Comparison of ENCODE assay signal across 1 cellular context in genomic region chr19:10106100-10106936, GRCh38.
TF ChIP-seq lines count a peak whose summit lies in the region.

PPAN (plus strand) TSS chr19:10106362; CDS start chr19:10106395, 33 bp downstream.

TF ChIP-seq in HEK293, 187 proteins besides CTCF, POLR2A, EP300 and RAD21 (continued from another document and continues in another):
- TF ChIP-seq, protein P1, sequence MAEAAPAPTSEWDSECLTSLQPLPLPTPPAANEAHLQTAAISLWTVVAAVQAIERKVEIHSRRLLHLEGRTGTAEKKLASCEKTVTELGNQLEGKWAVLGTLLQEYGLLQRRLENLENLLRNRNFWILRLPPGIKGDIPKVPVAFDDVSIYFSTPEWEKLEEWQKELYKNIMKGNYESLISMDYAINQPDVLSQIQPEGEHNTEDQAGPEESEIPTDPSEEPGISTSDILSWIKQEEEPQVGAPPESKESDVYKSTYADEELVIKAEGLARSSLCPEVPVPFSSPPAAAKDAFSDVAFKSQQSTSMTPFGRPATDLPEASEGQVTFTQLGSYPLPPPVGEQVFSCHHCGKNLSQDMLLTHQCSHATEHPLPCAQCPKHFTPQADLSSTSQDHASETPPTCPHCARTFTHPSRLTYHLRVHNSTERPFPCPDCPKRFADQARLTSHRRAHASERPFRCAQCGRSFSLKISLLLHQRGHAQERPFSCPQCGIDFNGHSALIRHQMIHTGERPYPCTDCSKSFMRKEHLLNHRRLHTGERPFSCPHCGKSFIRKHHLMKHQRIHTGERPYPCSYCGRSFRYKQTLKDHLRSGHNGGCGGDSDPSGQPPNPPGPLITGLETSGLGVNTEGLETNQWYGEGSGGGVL (tag by site-specific recombination; IDR thresholded peaks at IDR 0.05), result no peak
- no peak for TF ChIP-seq ZNF624 (tag by site-specific recombination; IDR thresholded peaks at IDR 0.05)
- TF ChIP-seq ZNF146 (tag by site-specific recombination; IDR thresholded peaks at IDR 0.05), result no peak
- TF ChIP-seq, protein P2, sequence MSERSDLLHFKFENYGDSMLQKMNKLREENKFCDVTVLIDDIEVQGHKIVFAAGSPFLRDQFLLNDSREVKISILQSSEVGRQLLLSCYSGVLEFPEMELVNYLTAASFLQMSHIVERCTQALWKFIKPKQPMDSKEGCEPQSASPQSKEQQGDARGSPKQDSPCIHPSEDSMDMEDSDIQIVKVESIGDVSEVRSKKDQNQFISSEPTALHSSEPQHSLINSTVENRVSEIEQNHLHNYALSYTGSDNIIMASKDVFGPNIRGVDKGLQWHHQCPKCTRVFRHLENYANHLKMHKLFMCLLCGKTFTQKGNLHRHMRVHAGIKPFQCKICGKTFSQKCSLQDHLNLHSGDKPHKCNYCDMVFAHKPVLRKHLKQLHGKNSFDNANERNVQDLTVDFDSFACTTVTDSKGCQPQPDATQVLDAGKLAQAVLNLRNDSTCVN (tag by site-specific recombination; optimal IDR thresholded peaks at IDR 0.05), result peak; percentile 98
- TF ChIP-seq ZNF350 (tag by site-specific recombination; IDR thresholded peaks at IDR 0.05), result no peak
- no peak for TF ChIP-seq ZNF837 (tag by site-specific recombination; IDR thresholded peaks at IDR 0.05)
- no peak for TF ChIP-seq FEZF1 (tag by site-specific recombination; IDR thresholded peaks at IDR 0.05)
- TF ChIP-seq, protein P3, sequence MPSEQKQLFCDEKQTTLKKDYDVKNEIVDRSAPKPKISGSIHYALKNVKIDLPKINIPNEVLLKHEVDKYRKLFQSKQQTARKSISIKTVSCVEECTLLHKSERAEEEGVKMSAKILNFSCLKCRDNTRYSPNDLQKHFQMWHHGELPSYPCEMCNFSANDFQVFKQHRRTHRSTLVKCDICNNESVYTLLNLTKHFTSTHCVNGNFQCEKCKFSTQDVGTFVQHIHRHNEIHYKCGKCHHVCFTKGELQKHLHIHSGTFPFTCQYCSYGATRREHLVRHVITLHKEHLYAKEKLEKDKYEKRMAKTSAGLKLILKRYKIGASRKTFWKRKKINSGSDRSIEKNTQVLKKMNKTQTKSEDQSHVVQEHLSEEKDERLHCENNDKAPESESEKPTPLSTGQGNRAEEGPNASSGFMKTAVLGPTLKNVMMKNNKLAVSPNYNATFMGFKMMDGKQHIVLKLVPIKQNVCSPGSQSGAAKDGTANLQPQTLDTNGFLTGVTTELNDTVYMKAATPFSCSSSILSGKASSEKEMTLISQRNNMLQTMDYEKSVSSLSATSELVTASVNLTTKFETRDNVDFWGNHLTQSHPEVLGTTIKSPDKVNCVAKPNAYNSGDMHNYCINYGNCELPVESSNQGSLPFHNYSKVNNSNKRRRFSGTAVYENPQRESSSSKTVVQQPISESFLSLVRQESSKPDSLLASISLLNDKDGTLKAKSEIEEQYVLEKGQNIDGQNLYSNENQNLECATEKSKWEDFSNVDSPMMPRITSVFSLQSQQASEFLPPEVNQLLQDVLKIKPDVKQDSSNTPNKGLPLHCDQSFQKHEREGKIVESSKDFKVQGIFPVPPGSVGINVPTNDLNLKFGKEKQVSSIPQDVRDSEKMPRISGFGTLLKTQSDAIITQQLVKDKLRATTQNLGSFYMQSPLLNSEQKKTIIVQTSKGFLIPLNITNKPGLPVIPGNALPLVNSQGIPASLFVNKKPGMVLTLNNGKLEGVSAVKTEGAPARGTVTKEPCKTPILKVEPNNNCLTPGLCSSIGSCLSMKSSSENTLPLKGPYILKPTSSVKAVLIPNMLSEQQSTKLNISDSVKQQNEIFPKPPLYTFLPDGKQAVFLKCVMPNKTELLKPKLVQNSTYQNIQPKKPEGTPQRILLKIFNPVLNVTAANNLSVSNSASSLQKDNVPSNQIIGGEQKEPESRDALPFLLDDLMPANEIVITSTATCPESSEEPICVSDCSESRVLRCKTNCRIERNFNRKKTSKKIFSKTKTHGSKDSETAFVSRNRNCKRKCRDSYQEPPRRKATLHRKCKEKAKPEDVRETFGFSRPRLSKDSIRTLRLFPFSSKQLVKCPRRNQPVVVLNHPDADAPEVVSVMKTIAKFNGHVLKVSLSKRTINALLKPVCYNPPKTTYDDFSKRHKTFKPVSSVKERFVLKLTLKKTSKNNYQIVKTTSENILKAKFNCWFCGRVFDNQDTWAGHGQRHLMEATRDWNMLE (tag by site-specific recombination; conservative IDR thresholded peaks at IDR 0.05; ENCODE audit: low read depth), result peak; percentile 67
- TF ChIP-seq ZNF548 (tag by site-specific recombination; IDR thresholded peaks at IDR 0.05), result no peak
- no peak; the same call in 1 of the 2 replicates for TF ChIP-seq KLF8 (tag by site-specific recombination; IDR thresholded peaks at IDR 0.05)
- peak; percentile 25; the same call in 1 of the 2 replicates for TF ChIP-seq PBX3 (CRISPR knock-in tag; IDR thresholded peaks at IDR 0.05)
- peak; percentile 76 for TF ChIP-seq ZNF600 (tag by site-specific recombination; IDR thresholded peaks at IDR 0.05)
- TF ChIP-seq ZNF558 (tag by site-specific recombination; IDR thresholded peaks at IDR 0.05), result no peak
- TF ChIP-seq ZNF292 (tag by site-specific recombination; IDR thresholded peaks at IDR 0.05; ENCODE audit: borderline replicate concordance, low read depth), result no peak
- TF ChIP-seq, protein P4, sequence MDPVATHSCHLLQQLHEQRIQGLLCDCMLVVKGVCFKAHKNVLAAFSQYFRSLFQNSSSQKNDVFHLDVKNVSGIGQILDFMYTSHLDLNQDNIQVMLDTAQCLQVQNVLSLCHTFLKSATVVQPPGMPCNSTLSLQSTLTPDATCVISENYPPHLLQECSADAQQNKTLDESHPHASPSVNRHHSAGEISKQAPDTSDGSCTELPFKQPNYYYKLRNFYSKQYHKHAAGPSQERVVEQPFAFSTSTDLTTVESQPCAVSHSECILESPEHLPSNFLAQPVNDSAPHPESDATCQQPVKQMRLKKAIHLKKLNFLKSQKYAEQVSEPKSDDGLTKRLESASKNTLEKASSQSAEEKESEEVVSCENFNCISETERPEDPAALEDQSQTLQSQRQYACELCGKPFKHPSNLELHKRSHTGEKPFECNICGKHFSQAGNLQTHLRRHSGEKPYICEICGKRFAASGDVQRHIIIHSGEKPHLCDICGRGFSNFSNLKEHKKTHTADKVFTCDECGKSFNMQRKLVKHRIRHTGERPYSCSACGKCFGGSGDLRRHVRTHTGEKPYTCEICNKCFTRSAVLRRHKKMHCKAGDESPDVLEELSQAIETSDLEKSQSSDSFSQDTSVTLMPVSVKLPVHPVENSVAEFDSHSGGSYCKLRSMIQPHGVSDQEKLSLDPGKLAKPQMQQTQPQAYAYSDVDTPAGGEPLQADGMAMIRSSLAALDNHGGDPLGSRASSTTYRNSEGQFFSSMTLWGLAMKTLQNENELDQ (tag by site-specific recombination; IDR thresholded peaks at IDR 0.05; ENCODE audit: low read depth), result no peak
- TF ChIP-seq, protein P5, sequence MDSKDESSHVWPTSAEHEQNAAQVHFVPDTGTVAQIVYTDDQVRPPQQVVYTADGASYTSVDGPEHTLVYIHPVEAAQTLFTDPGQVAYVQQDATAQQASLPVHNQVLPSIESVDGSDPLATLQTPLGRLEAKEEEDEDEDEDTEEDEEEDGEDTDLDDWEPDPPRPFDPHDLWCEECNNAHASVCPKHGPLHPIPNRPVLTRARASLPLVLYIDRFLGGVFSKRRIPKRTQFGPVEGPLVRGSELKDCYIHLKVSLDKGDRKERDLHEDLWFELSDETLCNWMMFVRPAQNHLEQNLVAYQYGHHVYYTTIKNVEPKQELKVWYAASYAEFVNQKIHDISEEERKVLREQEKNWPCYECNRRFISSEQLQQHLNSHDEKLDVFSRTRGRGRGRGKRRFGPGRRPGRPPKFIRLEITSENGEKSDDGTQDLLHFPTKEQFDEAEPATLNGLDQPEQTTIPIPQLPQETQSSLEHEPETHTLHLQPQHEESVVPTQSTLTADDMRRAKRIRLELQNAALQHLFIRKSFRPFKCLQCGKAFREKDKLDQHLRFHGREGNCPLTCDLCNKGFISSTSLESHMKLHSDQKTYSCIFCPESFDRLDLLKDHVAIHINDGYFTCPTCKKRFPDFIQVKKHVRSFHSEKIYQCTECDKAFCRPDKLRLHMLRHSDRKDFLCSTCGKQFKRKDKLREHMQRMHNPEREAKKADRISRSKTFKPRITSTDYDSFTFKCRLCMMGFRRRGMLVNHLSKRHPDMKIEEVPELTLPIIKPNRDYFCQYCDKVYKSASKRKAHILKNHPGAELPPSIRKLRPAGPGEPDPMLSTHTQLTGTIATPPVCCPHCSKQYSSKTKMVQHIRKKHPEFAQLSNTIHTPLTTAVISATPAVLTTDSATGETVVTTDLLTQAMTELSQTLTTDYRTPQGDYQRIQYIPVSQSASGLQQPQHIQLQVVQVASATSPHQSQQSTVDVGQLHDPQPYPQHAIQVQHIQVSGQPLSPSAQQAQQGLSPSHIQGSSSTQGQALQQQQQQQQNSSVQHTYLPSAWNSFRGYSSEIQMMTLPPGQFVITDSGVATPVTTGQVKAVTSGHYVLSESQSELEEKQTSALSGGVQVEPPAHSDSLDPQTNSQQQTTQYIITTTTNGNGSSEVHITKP (tag by site-specific recombination; IDR thresholded peaks at IDR 0.05), result no peak
- TF ChIP-seq ZNF623 (tag by site-specific recombination; IDR thresholded peaks at IDR 0.05), result no peak
- no peak for TF ChIP-seq SETDB1 (IDR thresholded peaks at IDR 0.05; ENCODE audit: insufficient read length, low read length)
- no peak; the same call in 1 of the 2 replicates for TF ChIP-seq ZNF10 (tag by site-specific recombination; IDR thresholded peaks at IDR 0.05)
- no peak for TF ChIP-seq ZNF175 (tag by site-specific recombination; IDR thresholded peaks at IDR 0.05)
- no peak for TF ChIP-seq HIC1 (tag by site-specific recombination; IDR thresholded peaks at IDR 0.05)
- TF ChIP-seq ZNF544 (tag by site-specific recombination; IDR thresholded peaks at IDR 0.05), result no peak
- TF ChIP-seq ZNF521 (tag by site-specific recombination; IDR thresholded peaks at IDR 0.05), result no peak
- TF ChIP-seq, protein P6, sequence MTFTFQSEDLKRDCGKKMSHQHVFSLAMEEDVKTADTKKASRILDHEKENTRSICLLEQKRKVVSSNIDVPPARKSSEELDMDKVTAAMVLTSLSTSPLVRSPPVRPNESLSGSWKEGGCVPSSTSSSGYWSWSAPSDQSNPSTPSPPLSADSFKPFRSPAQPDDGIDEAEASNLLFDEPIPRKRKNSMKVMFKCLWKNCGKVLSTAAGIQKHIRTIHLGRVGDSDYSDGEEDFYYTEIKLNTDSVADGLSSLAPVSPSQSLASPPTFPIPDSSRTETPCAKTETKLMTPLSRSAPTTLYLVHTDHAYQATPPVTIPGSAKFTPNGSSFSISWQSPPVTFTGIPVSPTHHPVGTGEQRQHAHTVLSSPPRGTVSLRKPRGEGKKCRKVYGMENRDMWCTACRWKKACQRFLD (tag by site-specific recombination; IDR thresholded peaks at IDR 0.05), result no peak
- TF ChIP-seq, protein P7, sequence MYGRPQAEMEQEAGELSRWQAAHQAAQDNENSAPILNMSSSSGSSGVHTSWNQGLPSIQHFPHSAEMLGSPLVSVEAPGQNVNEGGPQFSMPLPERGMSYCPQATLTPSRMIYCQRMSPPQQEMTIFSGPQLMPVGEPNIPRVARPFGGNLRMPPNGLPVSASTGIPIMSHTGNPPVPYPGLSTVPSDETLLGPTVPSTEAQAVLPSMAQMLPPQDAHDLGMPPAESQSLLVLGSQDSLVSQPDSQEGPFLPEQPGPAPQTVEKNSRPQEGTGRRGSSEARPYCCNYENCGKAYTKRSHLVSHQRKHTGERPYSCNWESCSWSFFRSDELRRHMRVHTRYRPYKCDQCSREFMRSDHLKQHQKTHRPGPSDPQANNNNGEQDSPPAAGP (tag by site-specific recombination; IDR thresholded peaks at IDR 0.05), result peak; percentile 44; the same call in 1 of the 2 replicates
- TF ChIP-seq ZNF335 (tag by site-specific recombination; conservative IDR thresholded peaks at IDR 0.05), result peak; percentile 88
- TF ChIP-seq ZNF555 (tag by site-specific recombination; conservative IDR thresholded peaks at IDR 0.05), result no peak
- no peak for TF ChIP-seq ZNF112 (tag by site-specific recombination; IDR thresholded peaks at IDR 0.05)
- no peak for TF ChIP-seq TSHZ1 (tag by site-specific recombination; IDR thresholded peaks at IDR 0.05; ENCODE audit: borderline replicate concordance)
- TF ChIP-seq ZNF560 (tag by site-specific recombination; IDR thresholded peaks at IDR 0.05; ENCODE audit: borderline replicate concordance), result no peak
- TF ChIP-seq ZNF2 (tag by site-specific recombination; IDR thresholded peaks at IDR 0.05), result peak; percentile 89
